Comparison of ENCODE assay signal across 23 cellular contexts in genomic region chr6:150293019-150293418, GRCh38.
"Had no signal": no experiment of that assay in that cellular context is flagged by ENCODE, and none has a peak within 500 bp of the region (broad histone marks: within the 10 kb centered on the region; RNA-seq: fewer than 3 reads in every experiment).

No MANE protein-coding gene starts in this region.

- H3K4me1 ChIP-seq: body of pancreas, left ventricle myocardium inferior, pancreas, prostate gland, sigmoid colon, spleen, transverse colon had no signal

- H3K4me1 Mint-ChIP-seq: naive B cell, nephron progenitor cell had no signal

- H3K36me3 ChIP-seq: left ventricle myocardium inferior, pancreas, prostate gland, sigmoid colon, spleen, transverse colon had no signal

- H3K4me3 Mint-ChIP-seq: activated CD4-positive, alpha-beta T cell treated with anti-CD3 and anti-CD28 coated beads for 36 hours; activated CD8-positive, alpha-beta T cell treated with anti-CD3 and anti-CD28 coated beads, Interleukin-2, amount 10 ng/mL, durations not matched to agents 7 days and 5 days; activated naive CD8-positive, alpha-beta T cell; effector memory CD8-positive, alpha-beta T cell; mesothelial cell of epicardium; naive B cell; nephron progenitor cell; T-helper 2 cell treated with Interferon-gamma antibody and Interleukin-4, amounts not matched to agents 5 μg/mL and 100 μg/mL, for 36 hours had no signal

- H3K4me3 ChIP-seq: body of pancreas, left ventricle myocardium inferior, pancreas, prostate gland, sigmoid colon, spleen, transverse colon had no signal

- H3K36me3 Mint-ChIP-seq: activated naive CD8-positive, alpha-beta T cell had no signal

- ATAC-seq: activated CD8-positive, alpha-beta T cell treated with anti-CD3 and anti-CD28 coated beads, Interleukin-2, amount 10 ng/mL, durations not matched to agents 7 days and 5 days; body of pancreas; effector memory CD8-positive, alpha-beta T cell had no signal

- H3K27ac ChIP-seq: body of pancreas, left ventricle myocardium inferior, pancreas, prostate gland, sigmoid colon, spleen, transverse colon had no signal

- DNase-seq: activated CD4-positive, alpha-beta T cell treated with anti-CD3 and anti-CD28 coated beads for 36 hours; activated CD4-positive, CD25-positive, alpha-beta regulatory T cell; activated CD8-positive, alpha-beta T cell treated with anti-CD3 and anti-CD28 coated beads, Interleukin-2, amount 10 ng/mL, durations not matched to agents 7 days and 5 days; activated effector memory CD4-positive, alpha-beta T cell treated with Interleukin-2 at 50 U/mL for 16 hours; activated naive CD4-positive, alpha-beta T cell treated with Interleukin-2 at 50 U/mL for 16 hours; anterior cingulate cortex; cortex of kidney; effector memory CD8-positive, alpha-beta T cell; left ventricle myocardium inferior; naive B cell; nephron progenitor cell; pancreas; retina; sigmoid colon; spleen; stimulated activated naive CD4-positive, alpha-beta T cell; T-helper 1 cell; transverse colon had no signal

- H3K27me3 ChIP-seq: body of pancreas, pancreas, sigmoid colon, transverse colon had no signal

- H3K9me3 ChIP-seq: pancreas, prostate gland had no signal

- H3K27ac Mint-ChIP-seq: activated CD4-positive, alpha-beta T cell treated with anti-CD3 and anti-CD28 coated beads for 36 hours; activated CD8-positive, alpha-beta T cell treated with anti-CD3 and anti-CD28 coated beads, Interleukin-2, amount 10 ng/mL, durations not matched to agents 7 days and 5 days; activated naive CD8-positive, alpha-beta T cell; effector memory CD8-positive, alpha-beta T cell; mesothelial cell of epicardium; naive B cell; nephron progenitor cell; T-helper 2 cell treated with Interferon-gamma antibody and Interleukin-4, amounts not matched to agents 5 μg/mL and 100 μg/mL, for 36 hours had no signal
